ENCODE assay signal across 9 cellular contexts in genomic region chr16:86563489-86564345, GRCh38. TPM values are rescaled to one million over a fixed set of nuclear protein-coding genes. Genes with fewer than 3 reads are reported as not detected.
DNase-seq lines count a peak whose midpoint lies in the region; ATAC-seq and TF ChIP-seq lines count a peak whose summit lies in the region.
"Had no signal": no experiment of that assay in that cellular context is flagged by ENCODE, and none has a peak within 500 bp of the region (broad histone marks: within the 10 kb centered on the region; RNA-seq: fewer than 3 reads in every experiment).

No MANE protein-coding gene starts in this region.

- peaks cover under 1% of the 10 kb centered on the region for H3K36me3 Mint-ChIP-seq in HFFc6 (ENCODE audit: low read depth)
- H3K36me3 Mint-ChIP-seq in T-helper 2 cell treated with Interferon-gamma antibody and Interleukin-4, amounts not matched to agents 5 μg/mL and 100 μg/mL, for 36 hours (ENCODE audit: low read depth) = no peaks in the 10 kb centered on the region

- H3K36me3 ChIP-seq in ascending aorta (no peaks in the 10 kb centered on the region), hepatocyte (replicated peaks; ENCODE audit: insufficient read depth, low read depth) (no peaks in the 10 kb centered on the region), sigmoid colon (no peaks in the 10 kb centered on the region)

- H3K27ac Mint-ChIP-seq in HFFc6 = peak overlapping the region; percentile 72
- no peak overlapping the region for H3K27ac Mint-ChIP-seq in T-helper 2 cell treated with Interferon-gamma antibody and Interleukin-4, amounts not matched to agents 5 μg/mL and 100 μg/mL, for 36 hours

- intact Hi-C loops in ascending aorta (cut with DNase I) (loop anchor here (1.0 to 5.0 kb wide), 6 partner anchors 15 to 734 kb away; partner anchors contain the start of gene FOXL1), sigmoid colon (cut with DNase I) (loop anchor here (1.0 to 2.0 kb wide), 2 partner anchors 499 to 715 kb away; no protein-coding TSS in a partner anchor)

- peak; percentile 100 for TF ChIP-seq CTCF in HFFc6 (IDR thresholded peaks at IDR 0.05)
- peak; percentile 100 for TF ChIP-seq CTCF in ascending aorta (IDR thresholded peaks at IDR 0.05)
- TF ChIP-seq CTCF in hepatocyte (IDR thresholded peaks at IDR 0.05; ENCODE audit: poor library complexity) = peak; percentile 100
- peak; percentile 100 for TF ChIP-seq CTCF in sigmoid colon (IDR thresholded peaks at IDR 0.05)

- no peaks in the 10 kb centered on the region for H4K20me1 ChIP-seq in hepatocyte (ENCODE audit: insufficient read depth, poor library complexity, severe bottlenecking)

- H3K79me2 ChIP-seq in hepatocyte = no peaks in the 10 kb centered on the region

- DNase-seq in DMS53 treated with DMSO at 0.1 percent for 48 hours (lab: John Stamatoyannopoulos, UW; ENCODE audit: unreplicated experiment) (peak; percentile 38), HFFc6 (peak; percentile 76), NCI-H187 treated with DMSO at 0.1 percent for 48 hours (lab: John Stamatoyannopoulos, UW) (peak; percentile 1), ascending aorta (ENCODE audit: low spot score in 2 of 2) (peak; percentile 70 to 97), hepatocyte (ENCODE audit: low spot score) (peak; percentile 95), sigmoid colon (peak; percentile 95)
- peak; percentile 81 for DNase-seq in T-helper 2 cell treated with Interferon-gamma antibody and Interleukin-4, amounts not matched to agents 5 μg/mL and 100 μg/mL, for 36 hours (ENCODE audit: low spot score)

- H2AFZ ChIP-seq in hepatocyte = peak overlapping the region; percentile 33

- H3K4me1 Mint-ChIP-seq in HFFc6 (ENCODE audit: low read depth) = peaks cover 28% of the 10 kb centered on the region
- peaks cover 4% of the 10 kb centered on the region for H3K4me1 Mint-ChIP-seq in T-helper 2 cell treated with Interferon-gamma antibody and Interleukin-4, amounts not matched to agents 5 μg/mL and 100 μg/mL, for 36 hours (ENCODE audit: low read depth)

- H3K4me1 ChIP-seq in ascending aorta = peaks cover 0 to 4% of the 10 kb centered on the region in 2 donors
- H3K4me1 ChIP-seq in hepatocyte (ENCODE audit: insufficient read depth) = peaks cover 4% of the 10 kb centered on the region
- peaks cover 0 to 23% (median 19%) of the 10 kb centered on the region in 4 donors for H3K4me1 ChIP-seq in sigmoid colon

- no peaks in the 10 kb centered on the region for H3K9me3 ChIP-seq in ascending aorta
- no peaks in the 10 kb centered on the region for H3K9me3 ChIP-seq in hepatocyte (ENCODE audit: low read depth)
- no peaks in the 10 kb centered on the region for H3K9me3 ChIP-seq in sigmoid colon

- no peak for ATAC-seq in HG03039 (IDR thresholded peaks at IDR 0.05; ENCODE audit: unreplicated experiment)

- peak overlapping the region; percentile 90 for H3K4me3 Mint-ChIP-seq in HFFc6
- peak overlapping the region; percentile 36 for H3K4me3 Mint-ChIP-seq in T-helper 2 cell treated with Interferon-gamma antibody and Interleukin-4, amounts not matched to agents 5 μg/mL and 100 μg/mL, for 36 hours

- peaks cover 26% of the 10 kb centered on the region for H3K27me3 Mint-ChIP-seq in HFFc6 (ENCODE audit: insufficient read depth)
- peaks cover 44% of the 10 kb centered on the region for H3K27me3 Mint-ChIP-seq in T-helper 2 cell treated with Interferon-gamma antibody and Interleukin-4, amounts not matched to agents 5 μg/mL and 100 μg/mL, for 36 hours (ENCODE audit: low read depth)

- peak overlapping the region; percentile 72 for H3K4me2 ChIP-seq in hepatocyte

- no peaks in the 10 kb centered on the region for H3K9me2 ChIP-seq in hepatocyte (replicated peaks; ENCODE audit: insufficient read depth)

- H3K9me3 Mint-ChIP-seq in HFFc6 = no peaks in the 10 kb centered on the region
- no peaks in the 10 kb centered on the region for H3K9me3 Mint-ChIP-seq in T-helper 2 cell treated with Interferon-gamma antibody and Interleukin-4, amounts not matched to agents 5 μg/mL and 100 μg/mL, for 36 hours

- H3K4me3 ChIP-seq in ascending aorta (peak overlapping the region; percentile 76 to 79), hepatocyte (no peak overlapping the region), sigmoid colon (no peak overlapping the region)

- H3K27me3 ChIP-seq in ascending aorta = no peaks in the 10 kb centered on the region
- H3K27me3 ChIP-seq in hepatocyte = peaks cover 35% of the 10 kb centered on the region
- H3K27me3 ChIP-seq in sigmoid colon = peaks cover 42 to 97% (median 61%) of the 10 kb centered on the region in 3 donors

- TF ChIP-seq POLR2A in sigmoid colon (IDR thresholded peaks at IDR 0.05) = no peak

- TF ChIP-seq EP300 in sigmoid colon (IDR thresholded peaks at IDR 0.05) = no peak

- WGBS in hepatocyte (ENCODE audit: low lambda C conversion rate, missing lambda C conversion rate) = 1% methylated on average over 41 of the region's 41 CpGs
- 1% methylated on average over 41 of the region's 41 CpGs for WGBS in sigmoid colon, 2 donors

- peak overlapping the region; percentile 91 to 98 for H3K27ac ChIP-seq in ascending aorta
- H3K27ac ChIP-seq in hepatocyte = no peak overlapping the region
- H3K27ac ChIP-seq in sigmoid colon = no peak overlapping the region

RNA-seq across cellular contexts. Expression of gene FOXC2, which starts 2.9 kb away (rescaled TPM):
- 1 to 10 TPM; 6.3 to 8.4 (median 7.9) TPM for total RNA-seq in HFFc6 (2021; fragmentation: NEBNext Ultra II Directional; extraction: Animal tissue kit (Norgen Biotek cat#: 25700))
- total RNA-seq in ascending aorta (57.2 TPM), hepatocyte (0.36 TPM in 1 of 2 replicates, not detected in the other), sigmoid colon (under 1 TPM; under 0.01 to 0.81 (median 0.39) TPM)
- polyA plus RNA-seq in hepatocyte (0.30 and 0.96 TPM in 2 replicates), sigmoid colon (under 1 TPM in 2 of 3 donors, not detected in 1; 0.25 to 0.60 TPM)

RNA-seq across cellular contexts. Expression of gene MTHFSD, which starts 8.7 kb away (rescaled TPM):
- total RNA-seq in HFFc6 (2021; fragmentation: NEBNext Ultra II Directional; extraction: Animal tissue kit (Norgen Biotek cat#: 25700)) = 10 to 100 TPM; 16.8 to 18.6 (median 17.0) TPM
- total RNA-seq in ascending aorta = 44.1 TPM
- 8.1 and 21.5 TPM in 2 replicates for total RNA-seq in hepatocyte
- 11.5 and 15.3 TPM in 2 replicates for polyA plus RNA-seq in hepatocyte
- 10 to 100 TPM; 10.7 to 18.8 (median 11.9) TPM for total RNA-seq in sigmoid colon
- polyA plus RNA-seq in sigmoid colon = 10 to 100 TPM in 1 of 3 donors, 1 to 10 TPM in 2; 5.5 to 12.9 (median 6.6) TPM

RNA-seq across cellular contexts. Expression of gene FOXL1, which starts 14.6 kb away (rescaled TPM):
- total RNA-seq in HFFc6 (2021; fragmentation: NEBNext Ultra II Directional; extraction: Animal tissue kit (Norgen Biotek cat#: 25700)) = 10 to 100 TPM; 20.2 to 25.3 (median 21.6) TPM
- total RNA-seq in ascending aorta (35.7 TPM), hepatocyte (2.0 and 3.1 TPM in 2 replicates), sigmoid colon (under 1 TPM in 3 of 4 donors, not detected in 1; 0.14 to 0.36 (median 0.28) TPM)
- polyA plus RNA-seq in hepatocyte (0.51 and 1.3 TPM in 2 replicates), sigmoid colon (1 to 10 TPM in 1 of 3 donors, under 1 TPM in 2; 0.60 to 1.6 (median 0.80) TPM)

RNA-seq across cellular contexts. Expression of gene FOXF1, which starts 53.4 kb away (rescaled TPM):
- 10 to 100 TPM; 12.5 to 20.5 (median 17.9) TPM for total RNA-seq in HFFc6 (2021; fragmentation: NEBNext Ultra II Directional; extraction: Animal tissue kit (Norgen Biotek cat#: 25700))
- total RNA-seq in ascending aorta = 3.2 TPM
- 23.7 and 26.8 TPM in 2 replicates for total RNA-seq in hepatocyte
- 30.0 and 37.4 TPM in 2 replicates for polyA plus RNA-seq in hepatocyte
- 10 to 100 TPM; 44.6 to 74.2 (median 59.3) TPM for total RNA-seq in sigmoid colon
- 1 to 10 TPM; 2.5 to 8.5 (median 4.8) TPM for polyA plus RNA-seq in sigmoid colon
- total RNA-seq: skeletal muscle tissue had no signal

Comparison
In these comparisons a context has a peak if more than half of its experiments do, and no peak if none do; other contexts are left out.
1. DNase-seq: peak in every context shown above with its lines; median percentile 95 in hepatocyte; 95 in sigmoid colon; 84 in ascending aorta; 81 in T-helper 2 cell treated with Interferon-gamma antibody and Interleukin-4, amounts not matched to agents 5 μg/mL and 100 μg/mL, for 36 hours; 76 in HFFc6; 38 in DMS53 treated with DMSO at 0.1 percent for 48 hours; 1 in NCI-H187 treated with DMSO at 0.1 percent for 48 hours.
2. H3K27ac ChIP-seq: peak in ascending aorta (2 of 2); none in hepatocyte (single experiment) and sigmoid colon (0 of 4).
3. H3K4me3 ChIP-seq: peak in ascending aorta (2 of 2); none in hepatocyte (single experiment) and sigmoid colon (0 of 4).
4. Peak in every context shown above with its lines, with median percentiles within 50 percentile points of each other: CTCF ChIP-seq.